In genomic region chr16:67537270-67537635, GRCh38 we compare ENCODE assay signal across 8 cellular contexts. TPM values are rescaled to one million over a fixed set of nuclear protein-coding genes. Genes with fewer than 3 reads are reported as not detected.
DNase-seq lines count a peak whose midpoint lies in the region; ATAC-seq and TF ChIP-seq lines count a peak whose summit lies in the region.

No MANE protein-coding gene starts in this region.

- H3K9ac ChIP-seq in mucosa of rectum (ENCODE audit: low read depth in 1 of 2, low read length in 2 of 2), result peak overlapping the region in 1 of 2 donors; percentile 33

- DNase-seq in Daoy (ENCODE audit: low read depth) (peak; percentile 66), epithelial cell of prostate (ENCODE audit: low read depth, low spot score) (no peak), transverse colon (peak; percentile 57), NCI-H1417 treated with DMSO at 0.1 percent for 48 hours (lab: John Stamatoyannopoulos, UW) (no peak), DMS114 treated with DMSO at 0.1 percent for 48 hours (lab: John Stamatoyannopoulos, UW; ENCODE audit: unreplicated experiment) (no peak)
- DNase-seq in activated CD8-positive, alpha-beta memory T cell treated with anti-CD3 and anti-CD28 coated beads, Interleukin-2, amount 50 U/mL, for 4 hours, result peak; percentile 60

- H3K27ac ChIP-seq in epithelial cell of prostate (peak overlapping the region; percentile 68), mucosa of rectum (ENCODE audit: low read depth in 2 of 2, low read length in 2 of 2) (peak overlapping the region; percentile 48 to 74), transverse colon (peak overlapping the region; percentile 66 to 82 (median 78))

- no peak for TF ChIP-seq CTCF in transverse colon (IDR thresholded peaks at IDR 0.05)

- intact Hi-C loops in transverse colon (cut with DNase I; ENCODE audit: low total_unique reads), result no loop called here

- H3K27me3 ChIP-seq in mucosa of rectum (ENCODE audit: control insufficient read depth in 2 of 2, insufficient read depth in 2 of 2, low read length in 2 of 2) (peaks cover 8 to 13% of the 10 kb centered on the region in 2 donors), transverse colon (peaks cover 17% of the 10 kb centered on the region)

- ATAC-seq in HG03460 (IDR thresholded peaks at IDR 0.05; ENCODE audit: unreplicated experiment), result peak; percentile 40

- 0% methylated on average over 12 of the region's 32 CpGs; no CpG with 5 or more reads in 1 of the 2 donors for WGBS in transverse colon (ENCODE audit: low coverage in 1 of 2), 2 donors

- in situ Hi-C loops in transverse colon (cut with MboI; ENCODE audit: low pct_ligation_motif_present in 1 of 4, low pct_unique_long_range_greater_than_20kb in 1 of 4, low sequenced_read_pairs in 3 of 4), result no loop called here

- TF ChIP-seq POLR2A in transverse colon (IDR thresholded peaks at IDR 0.05), result peak; percentile 39

- H3K36me3 ChIP-seq in mucosa of rectum (ENCODE audit: control insufficient read depth in 2 of 2, insufficient read depth in 2 of 2, low read length in 2 of 2) (peaks cover 6 to 22% of the 10 kb centered on the region in 2 donors), transverse colon (no peaks in the 10 kb centered on the region)

- H3K4me1 ChIP-seq in mucosa of rectum (ENCODE audit: control insufficient read depth in 2 of 2, insufficient read depth in 2 of 2, low read length in 2 of 2) (peaks cover 12 to 17% of the 10 kb centered on the region in 2 donors), transverse colon (peaks cover 12 to 30% (median 24%) of the 10 kb centered on the region in 4 donors)

- TF ChIP-seq EP300 in transverse colon (IDR thresholded peaks at IDR 0.05; ENCODE audit: low read depth), result no peak

- no peaks in the 10 kb centered on the region for H3K9me3 ChIP-seq in mucosa of rectum (ENCODE audit: control insufficient read depth in 2 of 2, low read length in 2 of 2)
- no peaks in the 10 kb centered on the region for H3K9me3 ChIP-seq in transverse colon

- H3K4me3 ChIP-seq in mucosa of rectum (ENCODE audit: low read length in 2 of 2), result peak overlapping the region; percentile 55 to 69
- H3K4me3 ChIP-seq in transverse colon, result peak overlapping the region; percentile 40 to 73 (median 65)

RNA-seq across cellular contexts. Expression of gene RIPOR1, which starts 8.6 kb away (rescaled TPM):
- total RNA-seq in Daoy (2014; rRNA removed; shearing (Covaris generic)), result 5.4 and 6.3 TPM in 2 replicates
- 100 to 1,000 TPM in 1 of 4 donors, 10 to 100 TPM in 3; 11.2 to 141 (median 24.1) TPM for total RNA-seq in transverse colon

RNA-seq across cellular contexts. Expression of gene CTCF, which starts 25.1 kb away (rescaled TPM):
- total RNA-seq in Daoy (2014; rRNA removed; shearing (Covaris generic)), result 25.9 and 30.8 TPM in 2 replicates
- total RNA-seq in transverse colon, result 10 to 100 TPM; 40.0 to 46.8 (median 41.9) TPM

RNA-seq across cellular contexts. Expression of gene AGRP, which starts 53.9 kb away (rescaled TPM):
- total RNA-seq in Daoy (2014; rRNA removed; shearing (Covaris generic)), result not detected in 2 replicates
- total RNA-seq in transverse colon, result not detected

RNA-seq across cellular contexts. Expression of gene ATP6V0D1, which starts 56.3 kb away (rescaled TPM):
- 56.2 and 66.9 TPM in 2 replicates for total RNA-seq in Daoy (2014; rRNA removed; shearing (Covaris generic))
- total RNA-seq in transverse colon, result 100 to 1,000 TPM; 218 to 457 (median 386) TPM

Comparison
In these comparisons a context has a peak if more than half of its experiments do, and no peak if none do; other contexts are left out.
1. DNase-seq: peak in Daoy (single experiment), activated CD8-positive, alpha-beta memory T cell treated with anti-CD3 and anti-CD28 coated beads, Interleukin-2, amount 50 U/mL, for 4 hours (single experiment) and transverse colon (single experiment); none in epithelial cell of prostate (single experiment), NCI-H1417 treated with DMSO at 0.1 percent for 48 hours (single experiment) and DMS114 treated with DMSO at 0.1 percent for 48 hours (single experiment).
2. Peak in every context shown above with its lines, with median percentiles within 50 percentile points of each other: H3K27ac ChIP-seq.